In the genomic region with DNA sequence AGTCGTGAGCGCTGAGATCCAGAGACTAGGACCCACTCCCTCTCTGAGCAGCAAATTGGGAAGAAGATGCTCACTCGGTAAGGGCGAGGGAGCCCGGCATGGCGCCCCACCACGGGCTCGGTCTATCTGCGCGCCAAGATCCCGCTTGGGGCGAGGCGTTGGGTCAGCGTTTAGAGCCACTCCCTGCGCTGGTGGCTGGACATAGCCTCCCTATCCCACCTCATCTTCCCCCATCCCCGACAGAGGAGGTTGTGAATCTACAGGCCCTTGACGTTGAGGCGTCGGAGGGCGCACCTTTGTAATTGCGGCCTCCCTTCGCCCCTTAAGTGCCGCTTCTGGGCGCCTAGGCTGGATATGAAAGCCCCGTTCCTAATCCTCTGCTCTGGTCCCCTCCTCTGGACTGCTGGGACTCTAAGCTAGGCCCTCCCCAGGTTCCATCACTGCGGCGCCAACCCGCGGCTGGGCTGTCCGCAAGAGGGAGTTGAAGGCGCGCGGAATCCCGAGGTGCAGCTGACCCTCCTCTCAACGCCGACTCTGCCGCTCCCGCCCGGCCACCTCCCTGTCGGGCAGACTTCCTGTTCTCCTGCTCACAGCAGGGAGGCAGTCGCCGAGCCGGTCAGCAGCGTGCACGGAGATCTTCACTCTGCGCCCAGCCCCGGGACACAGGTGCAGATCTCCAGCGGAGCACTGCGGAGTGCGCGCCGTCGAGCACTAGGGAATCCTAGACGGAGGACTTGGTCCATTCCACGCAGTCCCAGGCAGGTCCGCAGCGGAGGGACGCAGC, we compare ENCODE assay signal across 1 cellular context.
TF ChIP-seq lines count a peak whose summit lies in the region.

No MANE protein-coding gene starts in this region.

TF ChIP-seq in HepG2, 621 proteins besides CTCF, POLR2A, EP300 and RAD21 (continued from another document):
- TF ChIP-seq, protein P1, sequence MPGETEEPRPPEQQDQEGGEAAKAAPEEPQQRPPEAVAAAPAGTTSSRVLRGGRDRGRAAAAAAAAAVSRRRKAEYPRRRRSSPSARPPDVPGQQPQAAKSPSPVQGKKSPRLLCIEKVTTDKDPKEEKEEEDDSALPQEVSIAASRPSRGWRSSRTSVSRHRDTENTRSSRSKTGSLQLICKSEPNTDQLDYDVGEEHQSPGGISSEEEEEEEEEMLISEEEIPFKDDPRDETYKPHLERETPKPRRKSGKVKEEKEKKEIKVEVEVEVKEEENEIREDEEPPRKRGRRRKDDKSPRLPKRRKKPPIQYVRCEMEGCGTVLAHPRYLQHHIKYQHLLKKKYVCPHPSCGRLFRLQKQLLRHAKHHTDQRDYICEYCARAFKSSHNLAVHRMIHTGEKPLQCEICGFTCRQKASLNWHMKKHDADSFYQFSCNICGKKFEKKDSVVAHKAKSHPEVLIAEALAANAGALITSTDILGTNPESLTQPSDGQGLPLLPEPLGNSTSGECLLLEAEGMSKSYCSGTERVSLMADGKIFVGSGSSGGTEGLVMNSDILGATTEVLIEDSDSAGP (CRISPR knock-in tag; IDR thresholded peaks at IDR 0.05; ENCODE audit: borderline replicate concordance): 0 out of 2 replicates have a peak, but pooled peaks have one; percentile 26
- TF ChIP-seq, protein P2, sequence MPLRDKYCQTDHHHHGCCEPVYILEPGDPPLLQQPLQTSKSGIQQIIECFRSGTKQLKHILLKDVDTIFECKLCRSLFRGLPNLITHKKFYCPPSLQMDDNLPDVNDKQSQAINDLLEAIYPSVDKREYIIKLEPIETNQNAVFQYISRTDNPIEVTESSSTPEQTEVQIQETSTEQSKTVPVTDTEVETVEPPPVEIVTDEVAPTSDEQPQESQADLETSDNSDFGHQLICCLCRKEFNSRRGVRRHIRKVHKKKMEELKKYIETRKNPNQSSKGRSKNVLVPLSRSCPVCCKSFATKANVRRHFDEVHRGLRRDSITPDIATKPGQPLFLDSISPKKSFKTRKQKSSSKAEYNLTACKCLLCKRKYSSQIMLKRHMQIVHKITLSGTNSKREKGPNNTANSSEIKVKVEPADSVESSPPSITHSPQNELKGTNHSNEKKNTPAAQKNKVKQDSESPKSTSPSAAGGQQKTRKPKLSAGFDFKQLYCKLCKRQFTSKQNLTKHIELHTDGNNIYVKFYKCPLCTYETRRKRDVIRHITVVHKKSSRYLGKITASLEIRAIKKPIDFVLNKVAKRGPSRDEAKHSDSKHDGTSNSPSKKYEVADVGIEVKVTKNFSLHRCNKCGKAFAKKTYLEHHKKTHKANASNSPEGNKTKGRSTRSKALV (CRISPR knock-in tag; IDR thresholded peaks at IDR 0.05): no peak
- TF ChIP-seq, protein P3, sequence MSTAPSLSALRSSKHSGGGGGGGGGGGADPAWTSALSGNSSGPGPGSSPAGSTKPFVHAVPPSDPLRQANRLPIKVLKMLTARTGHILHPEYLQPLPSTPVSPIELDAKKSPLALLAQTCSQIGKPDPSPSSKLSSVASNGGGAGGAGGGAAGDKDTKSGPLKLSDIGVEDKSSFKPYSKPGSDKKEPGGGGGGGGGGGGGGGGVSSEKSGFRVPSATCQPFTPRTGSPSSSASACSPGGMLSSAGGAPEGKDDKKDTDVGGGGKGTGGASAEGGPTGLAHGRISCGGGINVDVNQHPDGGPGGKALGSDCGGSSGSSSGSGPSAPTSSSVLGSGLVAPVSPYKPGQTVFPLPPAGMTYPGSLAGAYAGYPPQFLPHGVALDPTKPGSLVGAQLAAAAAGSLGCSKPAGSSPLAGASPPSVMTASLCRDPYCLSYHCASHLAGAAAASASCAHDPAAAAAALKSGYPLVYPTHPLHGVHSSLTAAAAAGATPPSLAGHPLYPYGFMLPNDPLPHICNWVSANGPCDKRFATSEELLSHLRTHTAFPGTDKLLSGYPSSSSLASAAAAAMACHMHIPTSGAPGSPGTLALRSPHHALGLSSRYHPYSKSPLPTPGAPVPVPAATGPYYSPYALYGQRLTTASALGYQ (CRISPR knock-in tag; IDR thresholded peaks at IDR 0.05): no peak
- TF ChIP-seq, protein P4, sequence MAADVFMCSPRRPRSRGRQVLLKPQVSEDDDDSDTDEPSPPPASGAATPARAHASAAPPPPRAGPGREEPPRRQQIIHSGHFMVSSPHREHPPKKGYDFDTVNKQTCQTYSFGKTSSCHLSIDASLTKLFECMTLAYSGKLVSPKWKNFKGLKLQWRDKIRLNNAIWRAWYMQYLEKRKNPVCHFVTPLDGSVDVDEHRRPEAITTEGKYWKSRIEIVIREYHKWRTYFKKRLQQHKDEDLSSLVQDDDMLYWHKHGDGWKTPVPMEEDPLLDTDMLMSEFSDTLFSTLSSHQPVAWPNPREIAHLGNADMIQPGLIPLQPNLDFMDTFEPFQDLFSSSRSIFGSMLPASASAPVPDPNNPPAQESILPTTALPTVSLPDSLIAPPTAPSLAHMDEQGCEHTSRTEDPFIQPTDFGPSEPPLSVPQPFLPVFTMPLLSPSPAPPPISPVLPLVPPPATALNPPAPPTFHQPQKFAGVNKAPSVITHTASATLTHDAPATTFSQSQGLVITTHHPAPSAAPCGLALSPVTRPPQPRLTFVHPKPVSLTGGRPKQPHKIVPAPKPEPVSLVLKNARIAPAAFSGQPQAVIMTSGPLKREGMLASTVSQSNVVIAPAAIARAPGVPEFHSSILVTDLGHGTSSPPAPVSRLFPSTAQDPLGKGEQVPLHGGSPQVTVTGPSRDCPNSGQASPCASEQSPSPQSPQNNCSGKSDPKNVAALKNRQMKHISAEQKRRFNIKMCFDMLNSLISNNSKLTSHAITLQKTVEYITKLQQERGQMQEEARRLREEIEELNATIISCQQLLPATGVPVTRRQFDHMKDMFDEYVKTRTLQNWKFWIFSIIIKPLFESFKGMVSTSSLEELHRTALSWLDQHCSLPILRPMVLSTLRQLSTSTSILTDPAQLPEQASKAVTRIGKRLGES (CRISPR knock-in tag; IDR thresholded peaks at IDR 0.05; ENCODE audit: borderline replicate concordance): no peak
- TF ChIP-seq GABPA (IDR thresholded peaks at IDR 0.05; ENCODE audit: low read depth, low read length) (no peak), GABPA (CRISPR knock-in tag; IDR thresholded peaks at IDR 0.05; ENCODE audit: low read depth) (no peak), CREB1 (IDR thresholded peaks at IDR 0.05) (no peak), CREB1 (CRISPR knock-in tag; IDR thresholded peaks at IDR 0.05) (no peak), CCAR2 (optimal IDR thresholded peaks at IDR 0.05; ENCODE audit: low read depth, low read length) (no peak), PRPF4 (IDR thresholded peaks at IDR 0.05; ENCODE audit: low read depth, low read length, poor library complexity, severe bottlenecking) (no peak), ZNF777 (CRISPR knock-in tag; IDR thresholded peaks at IDR 0.05) (peak; percentile 78; the same call in 1 of the 2 replicates), TEAD3 (CRISPR knock-in tag; optimal IDR thresholded peaks at IDR 0.05; ENCODE audit: borderline replicate concordance) (no peak), KMT2B (CRISPR knock-in tag; IDR thresholded peaks at IDR 0.05) (no peak), ZNF629 (CRISPR knock-in tag; conservative IDR thresholded peaks at IDR 0.05) (no peak), MLLT10 (CRISPR knock-in tag; IDR thresholded peaks at IDR 0.05) (no peak), NFYB (CRISPR knock-in tag; IDR thresholded peaks at IDR 0.05) (no peak), ZNF367 (CRISPR knock-in tag; IDR thresholded peaks at IDR 0.05; ENCODE audit: borderline replicate concordance) (no peak), HNF4A (CRISPR knock-in tag; IDR thresholded peaks at IDR 0.05) (no peak)
- TF ChIP-seq, protein P5, sequence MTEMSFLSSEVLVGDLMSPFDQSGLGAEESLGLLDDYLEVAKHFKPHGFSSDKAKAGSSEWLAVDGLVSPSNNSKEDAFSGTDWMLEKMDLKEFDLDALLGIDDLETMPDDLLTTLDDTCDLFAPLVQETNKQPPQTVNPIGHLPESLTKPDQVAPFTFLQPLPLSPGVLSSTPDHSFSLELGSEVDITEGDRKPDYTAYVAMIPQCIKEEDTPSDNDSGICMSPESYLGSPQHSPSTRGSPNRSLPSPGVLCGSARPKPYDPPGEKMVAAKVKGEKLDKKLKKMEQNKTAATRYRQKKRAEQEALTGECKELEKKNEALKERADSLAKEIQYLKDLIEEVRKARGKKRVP (CRISPR knock-in tag; IDR thresholded peaks at IDR 0.05): no peak
